Comparison of ENCODE assay signal across 6 cellular contexts in genomic region chr16:67430504-67431076, GRCh38. TPM values are rescaled to one million over a fixed set of nuclear protein-coding genes. Genes with fewer than 3 reads are reported as not detected.
A peak's percentile ranks its signal among the peaks of the same experiment; 100 is the strongest.
DNase-seq lines count a peak whose midpoint lies in the region; ATAC-seq and TF ChIP-seq lines count a peak whose summit lies in the region.

No MANE protein-coding gene starts in this region.

- no peaks in the 10 kb centered on the region for H3K9me3 ChIP-seq in transverse colon

- peak overlapping the region; percentile 88 to 94 (median 90) for H3K27ac ChIP-seq in transverse colon

- peaks cover 14 to 38% (median 28%) of the 10 kb centered on the region in 4 donors for H3K4me1 ChIP-seq in transverse colon

- no peaks in the 10 kb centered on the region for H3K27me3 ChIP-seq in transverse colon

- TF ChIP-seq EP300 in transverse colon (IDR thresholded peaks at IDR 0.05; ENCODE audit: low read depth), result no peak

- H3K36me3 ChIP-seq in transverse colon, result no peaks in the 10 kb centered on the region

- WGBS in transverse colon (ENCODE audit: low coverage in 1 of 2), 2 donors, result 0% methylated on average over 46 of the region's 61 CpGs; no CpG with 5 or more reads in 1 of the 2 donors

- H3K4me1 Mint-ChIP-seq in HFFc6 (ENCODE audit: low read depth), result no peaks in the 10 kb centered on the region
- peaks cover 7% of the 10 kb centered on the region for H3K4me1 Mint-ChIP-seq in activated CD8-positive, alpha-beta memory T cell treated with anti-CD3 and anti-CD28 coated beads, Interleukin-2, amount 10 ng/mL, durations not matched to agents 7 days and 5 days

- no peak overlapping the region for H3K27ac Mint-ChIP-seq in HFFc6
- no peak overlapping the region for H3K27ac Mint-ChIP-seq in activated CD8-positive, alpha-beta memory T cell treated with anti-CD3 and anti-CD28 coated beads, Interleukin-2, amount 10 ng/mL, durations not matched to agents 7 days and 5 days

- H3K9me3 Mint-ChIP-seq in HFFc6, result no peaks in the 10 kb centered on the region
- H3K9me3 Mint-ChIP-seq in activated CD8-positive, alpha-beta memory T cell treated with anti-CD3 and anti-CD28 coated beads, Interleukin-2, amount 10 ng/mL, durations not matched to agents 7 days and 5 days (ENCODE audit: low read depth), result no peaks in the 10 kb centered on the region

- TF ChIP-seq POLR2A in transverse colon (IDR thresholded peaks at IDR 0.05), result peak; percentile 89

- in situ Hi-C loops in transverse colon (cut with MboI; ENCODE audit: low pct_ligation_motif_present in 1 of 4, low pct_unique_long_range_greater_than_20kb in 1 of 4, low sequenced_read_pairs in 3 of 4), result no loop called here

- DNase-seq in HFFc6 (no peak), iris pigment epithelial cell (ENCODE audit: low read depth) (peak; percentile 15), transverse colon (peak; percentile 89), AG08395 (ENCODE audit: low spot score) (no peak)
- DNase-seq in activated CD8-positive, alpha-beta memory T cell treated with anti-CD3 and anti-CD28 coated beads, Interleukin-2, amount 10 ng/mL, durations not matched to agents 7 days and 5 days, result no peak
- no peak for DNase-seq in NK-92 treated with Interleukin-12 subunit alpha and Interleukin-12 subunit beta, amount 100 ng/mL, for 24 hours (lab: John Stamatoyannopoulos, UW)

- H3K27me3 Mint-ChIP-seq in HFFc6 (ENCODE audit: insufficient read depth), result peaks cover 25% of the 10 kb centered on the region
- peaks cover 49% of the 10 kb centered on the region for H3K27me3 Mint-ChIP-seq in activated CD8-positive, alpha-beta memory T cell treated with anti-CD3 and anti-CD28 coated beads, Interleukin-2, amount 10 ng/mL, durations not matched to agents 7 days and 5 days

- H3K4me3 Mint-ChIP-seq in HFFc6, result peak overlapping the region; percentile 65
- peak overlapping the region; percentile 54 for H3K4me3 Mint-ChIP-seq in activated CD8-positive, alpha-beta memory T cell treated with anti-CD3 and anti-CD28 coated beads, Interleukin-2, amount 10 ng/mL, durations not matched to agents 7 days and 5 days

- peak overlapping the region; percentile 35 to 57 (median 52) for H3K4me3 ChIP-seq in transverse colon

- no peak for TF ChIP-seq CTCF in HFFc6 (IDR thresholded peaks at IDR 0.05)
- TF ChIP-seq CTCF in transverse colon (IDR thresholded peaks at IDR 0.05), result no peak

- H3K36me3 Mint-ChIP-seq in HFFc6 (ENCODE audit: low read depth), result no peaks in the 10 kb centered on the region
- H3K36me3 Mint-ChIP-seq in activated CD8-positive, alpha-beta memory T cell treated with anti-CD3 and anti-CD28 coated beads, Interleukin-2, amount 10 ng/mL, durations not matched to agents 7 days and 5 days, result no peaks in the 10 kb centered on the region

- ATAC-seq in activated CD8-positive, alpha-beta memory T cell treated with anti-CD3 and anti-CD28 coated beads, Interleukin-2, amount 10 ng/mL, durations not matched to agents 7 days and 5 days, result peak; percentile 52

- intact Hi-C loops in transverse colon (cut with DNase I; ENCODE audit: low total_unique reads), result no loop called here

- CTCF ChIA-PET in activated CD8-positive, alpha-beta memory T cell treated with anti-CD3 and anti-CD28 coated beads, Interleukin-2, amount 10 ng/mL, durations not matched to agents 7 days and 5 days (lab: Charles Lee), result interaction anchor here (0.7 to 1.8 kb wide), 3 partner anchors 13 to 90 kb away, joined by 3 to 4 read pairs (median 3); partner anchors contain the start of gene ZDHHC1

RNA-seq across cellular contexts. Expression of gene HSD11B2, which starts 0.3 kb away (rescaled TPM):
- total RNA-seq in HFFc6 (2021; fragmentation: NEBNext Ultra II Directional; extraction: Animal tissue kit (Norgen Biotek cat#: 25700)), result not detected
- total RNA-seq in activated CD8-positive, alpha-beta memory T cell treated with anti-CD3 and anti-CD28 coated beads, Interleukin-2, amount 10 ng/mL, durations not matched to agents 7 days and 5 days, result under 1 TPM in 1 of 2 experiments, not detected in 1; 0.14 TPM
- 1,000 to 10,000 TPM in 1 of 4 donors, 100 to 1,000 TPM in 3; 667 to 1,081 (median 790) TPM for total RNA-seq in transverse colon

RNA-seq across cellular contexts. Expression of gene ZDHHC1, which starts 14.3 kb away (rescaled TPM):
- total RNA-seq in HFFc6 (2021; fragmentation: NEBNext Ultra II Directional; extraction: Animal tissue kit (Norgen Biotek cat#: 25700)), result 1 to 10 TPM; 2.1 to 5.4 (median 2.8) TPM
- total RNA-seq in activated CD8-positive, alpha-beta memory T cell treated with anti-CD3 and anti-CD28 coated beads, Interleukin-2, amount 10 ng/mL, durations not matched to agents 7 days and 5 days, result under 1 TPM; 0.41 to 0.49 TPM
- 10 to 100 TPM in 2 of 4 donors, 1 to 10 TPM in 2; 7.1 to 36.3 (median 20.5) TPM for total RNA-seq in transverse colon

RNA-seq across cellular contexts. Expression of gene TPPP3, which starts 37.3 kb away (rescaled TPM):
- total RNA-seq in HFFc6 (2021; fragmentation: NEBNext Ultra II Directional; extraction: Animal tissue kit (Norgen Biotek cat#: 25700)), result under 1 TPM in 2 of 6 experiments, not detected in 4; 0.21 to 0.28 TPM
- total RNA-seq in activated CD8-positive, alpha-beta memory T cell treated with anti-CD3 and anti-CD28 coated beads, Interleukin-2, amount 10 ng/mL, durations not matched to agents 7 days and 5 days, result not detected
- 10 to 100 TPM in 1 of 4 donors, 1 to 10 TPM in 2, not detected in 1; 3.5 to 20.9 (median 5.7) TPM for total RNA-seq in transverse colon

RNA-seq across cellular contexts. Expression of gene ATP6V0D1, which starts 50.4 kb away (rescaled TPM):
- total RNA-seq in HFFc6 (2021; fragmentation: NEBNext Ultra II Directional; extraction: Animal tissue kit (Norgen Biotek cat#: 25700)), result 100 to 1,000 TPM; 102 to 130 (median 118) TPM
- total RNA-seq in activated CD8-positive, alpha-beta memory T cell treated with anti-CD3 and anti-CD28 coated beads, Interleukin-2, amount 10 ng/mL, durations not matched to agents 7 days and 5 days, result 10 to 100 TPM; 42.1 to 58.3 TPM
- 100 to 1,000 TPM; 218 to 457 (median 386) TPM for total RNA-seq in transverse colon

RNA-seq across cellular contexts. Expression of gene AGRP, which starts 52.8 kb away (rescaled TPM):
- total RNA-seq in HFFc6 (2021; fragmentation: NEBNext Ultra II Directional; extraction: Animal tissue kit (Norgen Biotek cat#: 25700)), result not detected
- not detected for total RNA-seq in activated CD8-positive, alpha-beta memory T cell treated with anti-CD3 and anti-CD28 coated beads, Interleukin-2, amount 10 ng/mL, durations not matched to agents 7 days and 5 days
- not detected for total RNA-seq in transverse colon

Comparison
In these comparisons a context has a peak if more than half of its experiments do, and no peak if none do; other contexts are left out.
1. DNase-seq: peak in iris pigment epithelial cell (single experiment) and transverse colon (single experiment); none in HFFc6 (single experiment), activated CD8-positive, alpha-beta memory T cell treated with anti-CD3 and anti-CD28 coated beads, Interleukin-2, amount 10 ng/mL, durations not matched to agents 7 days and 5 days (single experiment), AG08395 (single experiment) and NK-92 treated with Interleukin-12 subunit alpha and Interleukin-12 subunit beta, amount 100 ng/mL, for 24 hours (single experiment).
2. RNA of gene HSD11B2, which starts 0.3 kb away (total RNA-seq): 667 to 1,081 TPM in transverse colon; 0.14 TPM in activated CD8-positive, alpha-beta memory T cell treated with anti-CD3 and anti-CD28 coated beads, Interleukin-2, amount 10 ng/mL, durations not matched to agents 7 days and 5 days and not detected in HFFc6; every median in the first group is over 100 times any median in the second.